Comparison of ENCODE assay signal across 16 cellular contexts in genomic region chr21:38467911-38468310, GRCh38.
"Had no signal": no experiment of that assay in that cellular context is flagged by ENCODE, and none has a peak within 500 bp of the region (broad histone marks: within the 10 kb centered on the region; RNA-seq: fewer than 3 reads in every experiment).

No MANE protein-coding gene starts in this region.

- H3K36me3 ChIP-seq: cardiac muscle cell, upper lobe of left lung had no signal

- H3K4me3 ChIP-seq: cardiac muscle cell, heart left ventricle, upper lobe of left lung had no signal

- H3K27ac Mint-ChIP-seq: activated naive CD4-positive, alpha-beta T cell treated with anti-CD3 and anti-CD28 coated beads for 36 hours; activated T-helper 17 cell treated with anti-CD3 and anti-CD28 coated beads, Interleukin-2, amount 50 U/mL, for 72 hours had no signal

- H3K27ac ChIP-seq: cardiac muscle cell, heart left ventricle, parathyroid adenoma, upper lobe of left lung had no signal

- H3K9me3 ChIP-seq: heart left ventricle, upper lobe of left lung had no signal

- H3K4me3 Mint-ChIP-seq: activated naive CD4-positive, alpha-beta T cell treated with anti-CD3 and anti-CD28 coated beads for 36 hours; activated T-helper 17 cell treated with anti-CD3 and anti-CD28 coated beads, Interleukin-2, amount 50 U/mL, for 72 hours had no signal

- H3K27me3 ChIP-seq: heart left ventricle, upper lobe of left lung had no signal

- ATAC-seq: activated T-helper 17 cell treated with anti-CD3 and anti-CD28 coated beads, Interleukin-2, amount 50 U/mL, for 72 hours; stimulated activated naive CD8-positive, alpha-beta T cell treated with anti-CD3 and anti-CD28 coated beads, Interleukin-15, Interleukin-2, amounts not matched to agents 100 U/mL and 50 U/mL, for 24 hours had no signal

- DNase-seq: activated CD4-positive, alpha-beta T cell treated with anti-CD3 and anti-CD28 coated beads, Interleukin-2, amount 50 U/mL, for 1 hour; activated CD4-positive, CD25-positive, alpha-beta regulatory T cell; activated naive CD4-positive, alpha-beta T cell treated with anti-CD3 and anti-CD28 coated beads for 36 hours; activated T-cell treated with anti-CD3 and anti-CD28 coated beads for 4 hours; foreskin melanocyte; heart left ventricle; midbrain; retina; stimulated activated CD4-positive, alpha-beta T cell treated with anti-CD3 and anti-CD28 coated beads, Interleukin-4, amount 100 ng/mL, for 1 hour; stimulated activated CD8-positive, alpha-beta memory T cell treated with anti-CD3 and anti-CD28 coated beads, Interleukin-4, amount 100 ng/mL, for 48 hours; stimulated activated naive CD8-positive, alpha-beta T cell treated with anti-CD3 and anti-CD28 coated beads, Interleukin-15, Interleukin-2, amounts not matched to agents 100 U/mL and 50 U/mL, for 24 hours; T-helper 9 cell had no signal

- H3K4me1 Mint-ChIP-seq: activated T-helper 17 cell treated with anti-CD3 and anti-CD28 coated beads, Interleukin-2, amount 50 U/mL, for 72 hours had no signal

- H3K9me3 Mint-ChIP-seq: activated naive CD4-positive, alpha-beta T cell treated with anti-CD3 and anti-CD28 coated beads for 36 hours; activated T-helper 17 cell treated with anti-CD3 and anti-CD28 coated beads, Interleukin-2, amount 50 U/mL, for 72 hours had no signal
